8 cellular contexts compared by ENCODE assay signal in the genomic region with DNA sequence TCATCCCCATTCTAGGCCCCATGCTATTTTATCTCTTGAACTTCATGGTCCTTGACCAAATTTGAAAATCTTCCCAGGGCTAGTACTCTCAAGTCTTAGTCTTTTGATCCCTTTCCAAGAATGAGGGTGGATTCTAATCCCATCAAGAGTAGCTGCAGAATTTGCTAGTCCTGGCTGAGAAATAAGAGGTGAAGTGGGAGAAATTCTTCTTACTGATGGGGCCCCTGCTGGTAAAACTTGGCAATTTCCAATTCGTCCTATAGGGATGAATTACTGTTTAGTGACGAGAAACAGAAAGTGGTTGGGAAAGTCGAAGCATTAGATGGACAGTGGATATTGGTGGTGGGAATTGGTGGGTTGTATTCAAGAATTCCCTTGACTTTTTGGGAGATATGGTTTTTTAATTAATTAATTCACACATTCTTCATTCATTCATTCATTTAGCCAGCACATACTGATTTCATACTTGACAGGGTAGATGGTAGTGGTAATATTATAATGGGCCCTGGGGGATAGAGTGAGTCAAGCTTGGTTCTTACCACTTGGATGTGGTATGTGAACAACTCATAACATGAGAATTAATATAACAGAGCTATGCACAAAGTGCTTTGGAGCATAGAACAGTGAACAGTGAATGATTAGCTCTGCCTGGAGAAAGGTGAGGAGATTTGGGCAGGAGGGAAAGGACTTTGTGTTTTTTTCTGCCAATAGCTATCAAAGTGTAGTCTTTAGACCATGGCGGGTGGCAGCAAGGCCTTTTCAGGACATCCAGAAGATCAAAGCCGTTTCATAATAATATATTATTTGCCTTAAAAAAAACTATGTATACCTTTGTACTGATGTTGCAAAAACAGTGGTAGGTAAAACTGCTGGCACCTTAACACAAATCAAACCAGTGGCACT.
DNase-seq lines count a peak whose midpoint lies in the region; ATAC-seq lines count a peak whose summit lies in the region.

No MANE protein-coding gene starts in this region.

- intact Hi-C loops in Right ventricle myocardium superior (cut with DNase I), result no loop called here

- H3K36me3 Mint-ChIP-seq in activated naive CD8-positive, alpha-beta T cell treated with anti-CD3 and anti-CD28 coated beads, Interleukin-2, amount 50 U/mL, for 24 hours (ENCODE audit: low read depth), result peaks cover 4% of the 10 kb centered on the region
- peaks cover 1% of the 10 kb centered on the region for H3K36me3 Mint-ChIP-seq in natural killer cell treated with Interleukin-12 subunit alpha and Interleukin-12 subunit beta and Interleukin-15 and Interleukin-18, amount 100 ng/mL, for 72 hours
- H3K36me3 Mint-ChIP-seq in T-helper 2 cell treated with Interferon-gamma antibody and Interleukin-4, amounts not matched to agents 5 μg/mL and 100 μg/mL, for 36 hours (ENCODE audit: low read depth), result peaks cover 10% of the 10 kb centered on the region

- ATAC-seq in HG03108 (IDR thresholded peaks at IDR 0.05; ENCODE audit: unreplicated experiment) (peak; percentile 72), Right ventricle myocardium superior (ENCODE audit: poor library complexity) (no peak)
- ATAC-seq in activated naive CD8-positive, alpha-beta T cell treated with anti-CD3 and anti-CD28 coated beads, Interleukin-2, amount 50 U/mL, for 24 hours, result peak; percentile 89
- peak; percentile 68 to 88 for ATAC-seq in natural killer cell treated with Interleukin-12 subunit alpha and Interleukin-12 subunit beta and Interleukin-15 and Interleukin-18, amount 100 ng/mL, for 72 hours

- no peaks in the 10 kb centered on the region for H3K27me3 Mint-ChIP-seq in activated naive CD8-positive, alpha-beta T cell treated with anti-CD3 and anti-CD28 coated beads, Interleukin-2, amount 50 U/mL, for 24 hours
- H3K27me3 Mint-ChIP-seq in natural killer cell treated with Interleukin-12 subunit alpha and Interleukin-12 subunit beta and Interleukin-15 and Interleukin-18, amount 100 ng/mL, for 72 hours, result no peaks in the 10 kb centered on the region
- H3K27me3 Mint-ChIP-seq in T-helper 2 cell treated with Interferon-gamma antibody and Interleukin-4, amounts not matched to agents 5 μg/mL and 100 μg/mL, for 36 hours (ENCODE audit: low read depth), result no peaks in the 10 kb centered on the region

- no peak overlapping the region for H3K4me3 Mint-ChIP-seq in activated naive CD8-positive, alpha-beta T cell treated with anti-CD3 and anti-CD28 coated beads, Interleukin-2, amount 50 U/mL, for 24 hours
- H3K4me3 Mint-ChIP-seq in natural killer cell treated with Interleukin-12 subunit alpha and Interleukin-12 subunit beta and Interleukin-15 and Interleukin-18, amount 100 ng/mL, for 72 hours, result no peak overlapping the region
- H3K4me3 Mint-ChIP-seq in T-helper 2 cell treated with Interferon-gamma antibody and Interleukin-4, amounts not matched to agents 5 μg/mL and 100 μg/mL, for 36 hours, result no peak overlapping the region

- H3K4me1 Mint-ChIP-seq in activated naive CD8-positive, alpha-beta T cell treated with anti-CD3 and anti-CD28 coated beads, Interleukin-2, amount 50 U/mL, for 24 hours, result peaks cover 81% of the 10 kb centered on the region
- H3K4me1 Mint-ChIP-seq in natural killer cell treated with Interleukin-12 subunit alpha and Interleukin-12 subunit beta and Interleukin-15 and Interleukin-18, amount 100 ng/mL, for 72 hours (ENCODE audit: low read depth in 2 of 2), result peaks cover 63 to 69% of the 10 kb centered on the region in 2 donors
- H3K4me1 Mint-ChIP-seq in T-helper 2 cell treated with Interferon-gamma antibody and Interleukin-4, amounts not matched to agents 5 μg/mL and 100 μg/mL, for 36 hours (ENCODE audit: low read depth), result peaks cover 61% of the 10 kb centered on the region

- peak overlapping the region; percentile 12 for H3K27ac Mint-ChIP-seq in activated naive CD8-positive, alpha-beta T cell treated with anti-CD3 and anti-CD28 coated beads, Interleukin-2, amount 50 U/mL, for 24 hours
- peak overlapping the region; percentile 61 to 82 for H3K27ac Mint-ChIP-seq in natural killer cell treated with Interleukin-12 subunit alpha and Interleukin-12 subunit beta and Interleukin-15 and Interleukin-18, amount 100 ng/mL, for 72 hours
- no peak overlapping the region for H3K27ac Mint-ChIP-seq in T-helper 2 cell treated with Interferon-gamma antibody and Interleukin-4, amounts not matched to agents 5 μg/mL and 100 μg/mL, for 36 hours

- peak; percentile 72 for DNase-seq in GM04503 (ENCODE audit: low read depth)
- no peak for DNase-seq in activated naive CD8-positive, alpha-beta T cell treated with anti-CD3 and anti-CD28 coated beads, Interleukin-2, amount 50 U/mL, for 24 hours
- DNase-seq in natural killer cell treated with Interleukin-12 subunit alpha and Interleukin-12 subunit beta and Interleukin-15 and Interleukin-18, amount 100 ng/mL, for 72 hours (ENCODE audit: low spot score), result no peak
- DNase-seq in T-helper 2 cell treated with Interferon-gamma antibody and Interleukin-4, amounts not matched to agents 5 μg/mL and 100 μg/mL, for 36 hours (ENCODE audit: low spot score), result no peak
- DNase-seq in Right ventricle myocardium superior, result no peak
- no peak for DNase-seq in SHP77 treated with DMSO at 0.1 percent for 48 hours (lab: John Stamatoyannopoulos, UW)
- DNase-seq in middle frontal gyrus (ENCODE audit: extremely low spot score, low spot score), result no peak

- H3K9me3 Mint-ChIP-seq in activated naive CD8-positive, alpha-beta T cell treated with anti-CD3 and anti-CD28 coated beads, Interleukin-2, amount 50 U/mL, for 24 hours, result no peaks in the 10 kb centered on the region
- H3K9me3 Mint-ChIP-seq in natural killer cell treated with Interleukin-12 subunit alpha and Interleukin-12 subunit beta and Interleukin-15 and Interleukin-18, amount 100 ng/mL, for 72 hours, result peaks cover 3% of the 10 kb centered on the region
- H3K9me3 Mint-ChIP-seq in T-helper 2 cell treated with Interferon-gamma antibody and Interleukin-4, amounts not matched to agents 5 μg/mL and 100 μg/mL, for 36 hours, result no peaks in the 10 kb centered on the region
